Comparison of ENCODE assay signal across 1 cellular context in the genomic region with DNA sequence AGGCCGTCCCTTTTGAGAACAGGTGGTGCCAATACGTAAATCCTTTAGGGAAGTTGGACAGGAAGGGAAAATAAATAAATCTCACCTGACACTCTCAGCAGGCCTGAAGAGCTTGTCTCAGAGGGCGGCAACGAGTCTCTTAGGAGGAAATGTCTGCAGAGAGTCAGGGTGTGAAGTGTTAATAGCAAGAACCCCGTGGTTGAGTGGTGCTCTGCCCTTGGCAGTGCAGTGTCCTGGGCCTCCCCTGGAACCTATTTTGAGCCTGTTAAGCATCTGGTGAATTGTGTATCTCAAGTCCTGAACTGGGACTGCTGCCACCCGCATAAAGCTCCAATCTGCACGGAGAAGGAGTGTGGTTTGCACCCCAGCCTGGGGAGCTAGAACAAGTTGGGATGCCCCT.
A peak's percentile ranks its signal among the peaks of the same experiment; 100 is the strongest.
TF ChIP-seq lines count a peak whose summit lies in the region.

No MANE protein-coding gene starts in this region.

TF ChIP-seq in H1, 55 proteins besides CTCF, POLR2A, EP300 and RAD21 (continued from another document):
- TF ChIP-seq, protein P1, sequence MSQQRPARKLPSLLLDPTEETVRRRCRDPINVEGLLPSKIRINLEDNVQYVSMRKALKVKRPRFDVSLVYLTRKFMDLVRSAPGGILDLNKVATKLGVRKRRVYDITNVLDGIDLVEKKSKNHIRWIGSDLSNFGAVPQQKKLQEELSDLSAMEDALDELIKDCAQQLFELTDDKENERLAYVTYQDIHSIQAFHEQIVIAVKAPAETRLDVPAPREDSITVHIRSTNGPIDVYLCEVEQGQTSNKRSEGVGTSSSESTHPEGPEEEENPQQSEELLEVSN (IDR thresholded peaks at IDR 0.05), result 0 out of 2 replicates have a peak, but pooled peaks have one; percentile 17
TF ChIP-seq in H1: peak in this region for 1.
